ENCODE assay signal across 22 cellular contexts in genomic region chr1:31410871-31411270, GRCh38. TPM values are rescaled to one million over a fixed set of nuclear protein-coding genes. Genes with fewer than 3 reads are reported as not detected.
A peak's percentile ranks its signal among the peaks of the same experiment; 100 is the strongest.
DNase-seq lines count a peak whose midpoint lies in the region; TF ChIP-seq lines count a peak whose summit lies in the region.
"Had no signal": no experiment of that assay in that cellular context is flagged by ENCODE, and none has a peak within 500 bp of the region (broad histone marks: within the 10 kb centered on the region; RNA-seq: fewer than 3 reads in every experiment).

No MANE protein-coding gene starts in this region.

- H3K4me1 ChIP-seq in spleen = peaks cover 6 to 19% (median 14%) of the 10 kb centered on the region in 6 donors

- H3K4me1 Mint-ChIP-seq in IgD-negative memory B cell (peaks cover 0 to 6% (median 6%) of the 10 kb centered on the region in 3 donors), mesothelial cell of epicardium (peaks cover 13% of the 10 kb centered on the region)

- H3K27me3 ChIP-seq in AG04450 (ENCODE audit: control insufficient read depth, insufficient read depth, low read length) (no peaks in the 10 kb centered on the region), spleen (replicated peaks in 1 of 7) (peaks cover 0 to 69% (median 26%) of the 10 kb centered on the region in 7 donors)

- peak overlapping the region; percentile 52 for H3K27ac ChIP-seq in AG04450 (ENCODE audit: low read depth, low read length)
- H3K27ac ChIP-seq in spleen = no peak overlapping the region
- H3K27ac ChIP-seq: cardiac muscle cell, stomach, transverse colon had no signal

- H3K27me3 Mint-ChIP-seq in IgD-negative memory B cell = peaks cover 35% of the 10 kb centered on the region
- H3K27me3 Mint-ChIP-seq in mesothelial cell of epicardium (ENCODE audit: low read depth) = peaks cover 6% of the 10 kb centered on the region

- no peaks in the 10 kb centered on the region for H3K9me3 Mint-ChIP-seq in IgD-negative memory B cell
- no peaks in the 10 kb centered on the region for H3K9me3 Mint-ChIP-seq in mesothelial cell of epicardium
- H3K9me3 Mint-ChIP-seq: activated B cell treated with CpG ODN at 0.5 μM for 24 hours; activated CD4-positive, alpha-beta memory T cell treated with anti-CD3 and anti-CD28 coated beads, Interleukin-2, amount 10 ng/mL, durations not matched to agents 7 days and 5 days had no signal

- TF ChIP-seq POLR2A in spleen (IDR thresholded peaks at IDR 0.05) = no peak

- 74 to 95% (median 77%) methylated on average over 4 of the region's 4 CpGs for WGBS in spleen, 5 donors

- no peaks in the 10 kb centered on the region for H3K36me3 ChIP-seq in spleen
- H3K36me3 ChIP-seq: cardiac muscle cell, stomach, transverse colon had no signal

- DNase-seq in AG04450 (ENCODE audit: low read depth, low spot score) (no peak), choroid plexus epithelial cell (ENCODE audit: low read depth) (peak; percentile 64), mesothelial cell of epicardium (ENCODE audit: low spot score in 2 of 2, unreplicated experiment in 2 of 2) (no peak), nucleus accumbens (lab: John Stamatoyannopoulos, UW) (no peak), spleen (no peak)
- no peak for DNase-seq in activated effector memory CD4-positive, alpha-beta T cell treated with anti-CD3 and anti-CD28 coated beads, Interleukin-2, amount 50 U/mL, for 16 hours
- no peak for DNase-seq in stimulated activated CD4-positive, alpha-beta T cell treated with anti-CD3 and anti-CD28 coated beads, Interleukin-4, amount 100 ng/mL, for 1 hour
- DNase-seq: activated B cell treated with CpG ODN at 0.5 μM for 24 hours; activated CD4-positive, alpha-beta memory T cell treated with anti-CD3 and anti-CD28 coated beads, Interleukin-2, amount 10 ng/mL, durations not matched to agents 7 days and 5 days; activated naive CD4-positive, alpha-beta T cell treated with Interleukin-2 at 50 U/mL for 16 hours; activated T-cell treated with anti-CD3 and anti-CD28 coated beads for 4 hours; C1 segment of cervical spinal cord; H7; KG1; kidney glomerular epithelial cell; NCI-H187 treated with DMSO at 0.1 percent for 48 hours; NCI-H748 treated with DMSO at 0.1 percent for 48 hours; stomach; T-helper 9 cell; transverse colon had no signal

- H3K4me3 ChIP-seq in AG04450 (ENCODE audit: low read depth, low read length) (no peak overlapping the region), choroid plexus epithelial cell (ENCODE audit: low read depth, low read length) (no peak overlapping the region), spleen (no peak overlapping the region)
- H3K4me3 ChIP-seq: cardiac muscle cell, stomach, transverse colon had no signal

- H3K9me3 ChIP-seq in AG04450 (ENCODE audit: control insufficient read depth, insufficient read depth, low read length) = no peaks in the 10 kb centered on the region; the same call in 1 of the 2 replicates
- H3K9me3 ChIP-seq in spleen = no peaks in the 10 kb centered on the region
- H3K9me3 ChIP-seq: stomach, transverse colon had no signal

- TF ChIP-seq CTCF in AG04450 (IDR thresholded peaks at IDR 0.05; ENCODE audit: low read depth, low read length) = no peak
- no peak for TF ChIP-seq CTCF in choroid plexus epithelial cell (conservative IDR thresholded peaks at IDR 0.05; ENCODE audit: low read depth, low read length)
- TF ChIP-seq CTCF in mesothelial cell of epicardium (IDR thresholded peaks at IDR 0.05; ENCODE audit: unreplicated experiment) = no peak
- TF ChIP-seq CTCF in spleen (IDR thresholded peaks at IDR 0.05 in 8 of 11, conservative IDR thresholded peaks at IDR 0.05 in 3 of 11) = no peak

- intact Hi-C loops in spleen (cut with DNase I; ENCODE audit: low total_unique reads) = no loop called here

- peaks cover 2% of the 10 kb centered on the region for H3K36me3 Mint-ChIP-seq in IgD-negative memory B cell
- H3K36me3 Mint-ChIP-seq in mesothelial cell of epicardium = no peaks in the 10 kb centered on the region

- POLR2A ChIA-PET in AG04450 (lab: Yijun Ruan, JAX) = interaction anchor here (0.6 kb wide), 1 partner anchor 9 kb away, joined by 3 read pairs; no protein-coding TSS in a partner anchor

- H3K4me3 Mint-ChIP-seq in IgD-negative memory B cell (peak overlapping the region in 3 of 4 donors; percentile 18 to 70 (median 50)), mesothelial cell of epicardium (peak overlapping the region; percentile 10)
- H3K4me3 Mint-ChIP-seq: activated B cell treated with CpG ODN at 0.5 μM for 24 hours; activated CD4-positive, alpha-beta memory T cell treated with anti-CD3 and anti-CD28 coated beads, Interleukin-2, amount 10 ng/mL, durations not matched to agents 7 days and 5 days had no signal

- CTCF ChIA-PET in AG04450 (lab: Charles Lee) = interaction anchor here (1.2 to 5.2 kb wide), 3 partner anchors 11 to 16 kb away, joined by 3 to 40 read pairs (median 20); no protein-coding TSS in a partner anchor

- H3K27ac Mint-ChIP-seq in IgD-negative memory B cell = no peak overlapping the region
- no peak overlapping the region for H3K27ac Mint-ChIP-seq in mesothelial cell of epicardium
- H3K27ac Mint-ChIP-seq: activated B cell treated with CpG ODN at 0.5 μM for 24 hours; activated CD4-positive, alpha-beta memory T cell treated with anti-CD3 and anti-CD28 coated beads, Interleukin-2, amount 10 ng/mL, durations not matched to agents 7 days and 5 days had no signal

RNA-seq across cellular contexts. Expression of gene SERINC2, which starts 2.1 kb away (rescaled TPM):
- polyA plus RNA-seq in AG04450 (2011; rRNA removed) (46.0 and 61.3 TPM in 2 replicates), IgD-negative memory B cell (not detected), spleen (1 to 10 TPM; 1.3 to 4.1 (median 2.4) TPM)
- 50.1 and 77.3 TPM in 2 replicates for polyA minus RNA-seq in AG04450 (2011; rRNA and poly(A)+ RNA removed)
- total RNA-seq in mesothelial cell of epicardium (45.4 to 49.1 TPM (median 47.1 TPM) in 3 replicates), spleen (1 to 10 TPM; 1.4 to 8.7 (median 2.8) TPM)

RNA-seq across cellular contexts. Expression of gene FABP3, which starts 38.0 kb away (rescaled TPM):
- 14.5 and 19.8 TPM in 2 replicates for polyA plus RNA-seq in AG04450 (2011; rRNA removed)
- polyA minus RNA-seq in AG04450 (2011; rRNA and poly(A)+ RNA removed) = 11.0 and 11.4 TPM in 2 replicates
- not detected for polyA plus RNA-seq in IgD-negative memory B cell
- 4.5 to 6.7 TPM (median 4.6 TPM) in 3 replicates for total RNA-seq in mesothelial cell of epicardium
- 10 to 100 TPM in 6 of 7 donors, 1 to 10 TPM in 1; 4.1 to 57.1 (median 24.7) TPM for total RNA-seq in spleen
- 10 to 100 TPM; 14.2 to 50.0 (median 22.2) TPM for polyA plus RNA-seq in spleen
- total RNA-seq: activated CD4-positive, alpha-beta memory T cell treated with anti-CD3 and anti-CD28 coated beads, Interleukin-2, amount 10 ng/mL, durations not matched to agents 7 days and 5 days had no signal

Comparison
In these comparisons a context has a peak if more than half of its experiments do, and no peak if none do; other contexts are left out.
1. RNA of gene FABP3, which starts 38.0 kb away (polyA plus RNA-seq): 14.2 to 50.0 TPM in spleen and 14.5 to 19.8 TPM in AG04450; not detected in IgD-negative memory B cell (single experiment); every median in the first group is over 10 times any median in the second.